Comparison of ENCODE assay signal across 8 cellular contexts in the genomic region with DNA sequence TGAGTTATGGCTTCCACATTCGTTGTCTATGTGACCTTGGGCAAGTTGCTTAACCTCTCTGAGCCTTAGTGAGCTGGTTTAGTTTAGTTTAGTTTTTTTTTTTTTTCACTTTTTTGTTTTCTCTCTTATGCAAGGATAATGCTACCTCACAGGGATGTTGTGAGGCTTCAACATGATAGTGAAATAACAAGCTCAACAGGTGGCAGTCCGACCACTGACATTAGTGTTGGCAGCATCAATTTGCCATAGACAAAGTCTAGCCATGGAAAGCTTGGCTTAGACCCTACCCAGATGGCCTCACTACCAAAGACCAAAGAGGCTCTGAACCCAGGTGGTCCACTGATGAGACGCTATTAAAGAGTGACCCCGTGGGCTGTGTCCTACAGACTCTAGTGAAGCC. TPM values are rescaled to one million over a fixed set of nuclear protein-coding genes. Genes with fewer than 3 reads are reported as not detected.
"Had no signal": no experiment of that assay in that cellular context is flagged by ENCODE, and none has a peak within 500 bp of the region (broad histone marks: within the 10 kb centered on the region; RNA-seq: fewer than 3 reads in every experiment).

No MANE protein-coding gene starts in this region.

- H3K27ac ChIP-seq: HL-60, KMS-11 had no signal

- H3K4me2 ChIP-seq: KMS-11 had no signal

- DNase-seq: IMR-90, KBM-7, KG1 had no signal

- FAIRE-seq: HepG2, HTR-8/SVneo had no signal

- H3K9ac ChIP-seq: KMS-11 had no signal

RNA-seq across cellular contexts. Expression of gene UNC5B, which starts 27.2 kb away (rescaled TPM):
- polyA plus RNA-seq: IgD-negative memory B cell had no signal
